ENCODE assay signal across 32 cellular contexts in genomic region chr1:248697907-248698306, GRCh38. TPM values are rescaled to one million over a fixed set of nuclear protein-coding genes. Genes with fewer than 3 reads are reported as not detected.
"Had no signal": no experiment of that assay in that cellular context is flagged by ENCODE, and none has a peak within 500 bp of the region (broad histone marks: within the 10 kb centered on the region; RNA-seq: fewer than 3 reads in every experiment).

No MANE protein-coding gene starts in this region.

- H3K4me3 Mint-ChIP-seq: activated CD8-positive, alpha-beta T cell treated with anti-CD3 and anti-CD28 coated beads, Interleukin-2, amount 10 ng/mL, durations not matched to agents 7 days and 5 days; activated naive CD8-positive, alpha-beta T cell treated with anti-CD3 and anti-CD28 coated beads, Interleukin-2, amount 10 ng/mL, durations not matched to agents 7 days and 5 days; T-helper 2 cell treated with Interferon-gamma antibody and Interleukin-4, amounts not matched to agents 5 μg/mL and 100 μg/mL, for 36 hours; WTC11 had no signal

- H3K36me3 Mint-ChIP-seq: activated naive CD8-positive, alpha-beta T cell treated with anti-CD3 and anti-CD28 coated beads, Interleukin-2, amount 10 ng/mL, durations not matched to agents 7 days and 5 days had no signal

- H3K27me3 Mint-ChIP-seq: activated naive CD8-positive, alpha-beta T cell treated with anti-CD3 and anti-CD28 coated beads, Interleukin-2, amount 10 ng/mL, durations not matched to agents 7 days and 5 days had no signal

- H3K4me2 ChIP-seq: KMS-11 had no signal

- DNase-seq: activated CD4-positive, alpha-beta T cell treated with anti-CD3 and anti-CD28 coated beads for 48 hours; activated CD4-positive, alpha-beta T cell treated with anti-CD3 and anti-CD28 coated beads, Interleukin-2, amount 50 U/mL, for 4 hours; activated CD4-positive, CD25-positive, alpha-beta regulatory T cell treated with anti-CD3 and anti-CD28 coated beads, Interleukin-2, amount 50 U/mL, for 72 hours; activated CD8-positive, alpha-beta memory T cell treated with anti-CD3 and anti-CD28 coated beads, Interleukin-2, amount 50 U/mL, for 48 hours; activated CD8-positive, alpha-beta T cell treated with anti-CD3 and anti-CD28 coated beads, Interleukin-2, amount 10 ng/mL, durations not matched to agents 7 days and 5 days; activated naive CD4-positive, alpha-beta T cell treated with anti-CD3 and anti-CD28 coated beads, Interleukin-2, amount 50 U/mL, for 16 hours; activated naive CD8-positive, alpha-beta T cell treated with anti-CD3 and anti-CD28 coated beads, Interleukin-2, amount 10 ng/mL, durations not matched to agents 7 days and 5 days; activated T-cell treated with anti-CD3 and anti-CD28 coated beads, Interleukin-2, amount 50 U/mL, for 1 hour; adrenal gland; anterior cingulate cortex; caudate nucleus; NCI-H1092 treated with DMSO at 0.1 percent for 48 hours; NCI-H1417 treated with DMSO at 0.1 percent for 48 hours; NCI-H187; NCI-H2081; NCI-H2171 treated with DMSO at 0.1 percent for 48 hours; NCI-H226; NCI-H526; NCI-H82; SHP77; SW 1271 had no signal

- H3K4me1 Mint-ChIP-seq: activated naive CD8-positive, alpha-beta T cell treated with anti-CD3 and anti-CD28 coated beads, Interleukin-2, amount 10 ng/mL, durations not matched to agents 7 days and 5 days; WTC11 had no signal

- H3K36me3 ChIP-seq: adrenal gland, SJSA1 had no signal

- H3K9me3 Mint-ChIP-seq: activated naive CD8-positive, alpha-beta T cell treated with anti-CD3 and anti-CD28 coated beads, Interleukin-2, amount 10 ng/mL, durations not matched to agents 7 days and 5 days; T-helper 2 cell treated with Interferon-gamma antibody and Interleukin-4, amounts not matched to agents 5 μg/mL and 100 μg/mL, for 36 hours had no signal

- H3K9me3 ChIP-seq: adrenal gland had no signal

- H3K27me3 ChIP-seq: adrenal gland, SJSA1 had no signal

- ATAC-seq: activated CD8-positive, alpha-beta T cell treated with anti-CD3 and anti-CD28 coated beads, Interleukin-2, amount 10 ng/mL, durations not matched to agents 7 days and 5 days; Panc1; SK-N-SH treated with all-trans-retinoic acid at 6 μM for 48 hours; WTC11 had no signal

- H3K4me1 ChIP-seq: adrenal gland, SJSA1 had no signal

- H3K9ac ChIP-seq: KMS-11 had no signal

- H3K27ac ChIP-seq: adrenal gland, coronary artery, KMS-11, SJSA1 had no signal

- H3K4me3 ChIP-seq: adrenal gland, coronary artery, SJSA1 had no signal

- H3K27ac Mint-ChIP-seq: activated CD8-positive, alpha-beta T cell treated with anti-CD3 and anti-CD28 coated beads, Interleukin-2, amount 10 ng/mL, durations not matched to agents 7 days and 5 days; activated naive CD8-positive, alpha-beta T cell treated with anti-CD3 and anti-CD28 coated beads, Interleukin-2, amount 10 ng/mL, durations not matched to agents 7 days and 5 days; T-helper 2 cell treated with Interferon-gamma antibody and Interleukin-4, amounts not matched to agents 5 μg/mL and 100 μg/mL, for 36 hours; WTC11 had no signal

RNA-seq across cellular contexts. Expression of gene OR14I1, which starts 4.7 kb away (rescaled TPM):
- total RNA-seq: activated CD8-positive, alpha-beta T cell treated with anti-CD3 and anti-CD28 coated beads, Interleukin-2, amount 10 ng/mL, durations not matched to agents 7 days and 5 days; activated naive CD8-positive, alpha-beta T cell treated with anti-CD3 and anti-CD28 coated beads, Interleukin-2, amount 10 ng/mL, durations not matched to agents 7 days and 5 days; adrenal gland; cerebellum; MCF 10A; NCI-H460; SJSA1; T-helper 1 cell treated with Interleukin-12 subunit alpha and Interleukin-12 subunit beta and Interleukin-4 antibody, amounts not matched to agents 30 ng/mL and 1 ng/mL, for 36 hours; WTC11 had no signal
- polyA plus RNA-seq: adrenal gland had no signal

RNA-seq across cellular contexts. Expression of gene OR2T27, which starts 42.6 kb away (rescaled TPM):
- total RNA-seq: activated CD8-positive, alpha-beta T cell treated with anti-CD3 and anti-CD28 coated beads, Interleukin-2, amount 10 ng/mL, durations not matched to agents 7 days and 5 days; activated naive CD8-positive, alpha-beta T cell treated with anti-CD3 and anti-CD28 coated beads, Interleukin-2, amount 10 ng/mL, durations not matched to agents 7 days and 5 days; adrenal gland; cerebellum; MCF 10A; NCI-H460; SJSA1; T-helper 1 cell treated with Interleukin-12 subunit alpha and Interleukin-12 subunit beta and Interleukin-4 antibody, amounts not matched to agents 30 ng/mL and 1 ng/mL, for 36 hours; WTC11 had no signal
- polyA plus RNA-seq: adrenal gland had no signal

RNA-seq across cellular contexts. Expression of gene OR2T35, which starts 52.8 kb away (rescaled TPM):
- total RNA-seq: activated CD8-positive, alpha-beta T cell treated with anti-CD3 and anti-CD28 coated beads, Interleukin-2, amount 10 ng/mL, durations not matched to agents 7 days and 5 days; activated naive CD8-positive, alpha-beta T cell treated with anti-CD3 and anti-CD28 coated beads, Interleukin-2, amount 10 ng/mL, durations not matched to agents 7 days and 5 days; adrenal gland; cerebellum; MCF 10A; NCI-H460; SJSA1; T-helper 1 cell treated with Interleukin-12 subunit alpha and Interleukin-12 subunit beta and Interleukin-4 antibody, amounts not matched to agents 30 ng/mL and 1 ng/mL, for 36 hours; WTC11 had no signal
- polyA plus RNA-seq: adrenal gland had no signal

RNA-seq across cellular contexts. Expression of gene LYPD8, which starts 57.7 kb away (rescaled TPM):
- total RNA-seq: activated CD8-positive, alpha-beta T cell treated with anti-CD3 and anti-CD28 coated beads, Interleukin-2, amount 10 ng/mL, durations not matched to agents 7 days and 5 days; activated naive CD8-positive, alpha-beta T cell treated with anti-CD3 and anti-CD28 coated beads, Interleukin-2, amount 10 ng/mL, durations not matched to agents 7 days and 5 days; adrenal gland; cerebellum; MCF 10A; NCI-H460; SJSA1; T-helper 1 cell treated with Interleukin-12 subunit alpha and Interleukin-12 subunit beta and Interleukin-4 antibody, amounts not matched to agents 30 ng/mL and 1 ng/mL, for 36 hours; WTC11 had no signal
